ENCODE assay signal across 8 cellular contexts in the genomic region with DNA sequence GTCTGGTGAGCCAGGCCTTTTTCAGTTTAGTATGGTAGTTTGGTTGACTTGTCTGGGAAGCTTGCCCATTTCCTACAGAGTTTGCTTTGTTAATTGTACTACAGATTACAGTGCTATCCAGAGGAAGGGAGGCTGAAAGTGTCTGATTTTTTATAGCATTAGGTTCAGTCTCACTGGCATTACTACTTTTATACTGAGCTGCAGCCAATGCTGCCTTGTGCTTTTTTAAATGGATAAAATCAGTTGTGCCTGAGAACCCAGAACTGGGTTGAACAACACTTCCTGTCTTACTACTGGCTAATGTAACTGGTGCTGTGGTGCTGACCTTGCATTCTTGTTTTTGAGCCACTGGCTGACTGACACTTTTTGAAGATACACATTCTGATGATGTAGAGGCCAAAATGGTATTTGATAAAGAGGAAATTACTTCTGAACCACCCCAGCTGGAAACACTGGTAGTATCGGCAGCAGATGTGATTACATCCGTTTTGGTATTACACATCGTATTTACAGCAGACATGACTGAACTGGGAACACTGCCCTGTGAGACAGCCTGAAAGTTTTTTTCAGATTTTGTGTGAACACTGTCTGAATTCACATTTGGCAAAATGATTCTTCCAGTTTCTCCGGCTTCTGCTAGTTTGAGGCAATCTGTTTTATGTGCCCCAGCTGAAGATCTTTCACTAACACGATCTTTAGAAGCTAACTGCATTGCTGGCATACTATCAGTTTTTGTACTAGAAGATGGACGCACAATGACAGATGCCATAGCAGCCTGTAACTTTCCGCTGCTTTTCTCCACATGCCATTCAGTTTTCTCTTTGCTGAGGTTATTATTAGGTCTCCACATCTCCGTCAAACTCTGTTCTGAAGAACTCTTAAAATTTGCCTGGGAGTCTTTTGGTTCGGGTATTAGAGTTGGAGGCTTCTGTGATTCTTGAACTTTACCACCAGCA.
DNase-seq lines count a peak whose midpoint lies in the region; ATAC-seq and TF ChIP-seq lines count a peak whose summit lies in the region.

No MANE protein-coding gene starts in this region.

- CTCF ChIA-PET in SK-N-SH (lab: Yijun Ruan, JAX), result interaction anchor here (0.8 to 2.5 kb wide), 4 partner anchors 10 to 513 kb away, joined by 3 to 11 read pairs (median 5); no protein-coding TSS in a partner anchor

- peaks cover 36% of the 10 kb centered on the region for H3F3A ChIP-seq in SK-N-SH (replicated peaks; ENCODE audit: insufficient read depth)

- H3K4me3 ChIP-seq in SK-N-SH (ENCODE audit: low read depth in 2 of 2, low read length in 1 of 2) (peak overlapping the region; percentile 26 to 32; a peak in 3 of 4 replicates), epithelial cell of esophagus (ENCODE audit: low read length) (no peak overlapping the region)

- TF ChIP-seq EP300 in SK-N-SH (IDR thresholded peaks at IDR 0.05; ENCODE audit: borderline replicate concordance in 1 of 2, low read depth in 1 of 2, low read length in 1 of 2), result no peak

- peak overlapping the region; percentile 44 for H3K4me3 Mint-ChIP-seq in natural killer cell treated with Interleukin-12 subunit alpha and Interleukin-12 subunit beta and Interleukin-15 and Interleukin-18, amount 100 ng/mL, for 72 hours
- no peak overlapping the region for H3K4me3 Mint-ChIP-seq in progenitor cell of endocrine pancreas (ENCODE audit: low read depth)

- H3K4me1 Mint-ChIP-seq in natural killer cell treated with Interleukin-12 subunit alpha and Interleukin-12 subunit beta and Interleukin-15 and Interleukin-18, amount 100 ng/mL, for 72 hours (ENCODE audit: low read depth in 2 of 2), result peaks cover 46 to 62% of the 10 kb centered on the region in 2 donors
- peaks cover 3% of the 10 kb centered on the region for H3K4me1 Mint-ChIP-seq in progenitor cell of endocrine pancreas (ENCODE audit: low read depth)

- peaks cover 19% of the 10 kb centered on the region for H3K36me3 Mint-ChIP-seq in natural killer cell treated with Interleukin-12 subunit alpha and Interleukin-12 subunit beta and Interleukin-15 and Interleukin-18, amount 100 ng/mL, for 72 hours
- H3K36me3 Mint-ChIP-seq in progenitor cell of endocrine pancreas (ENCODE audit: insufficient read depth), result peaks cover 26% of the 10 kb centered on the region

- no peaks in the 10 kb centered on the region for H3K9me2 ChIP-seq in SK-N-SH

- peak; percentile 66 for DNase-seq in EL
- DNase-seq in SK-N-SH, result peak; percentile 15
- DNase-seq in epithelial cell of esophagus (ENCODE audit: low read depth), result peak; percentile 70
- no peak for DNase-seq in natural killer cell treated with Interleukin-12 subunit alpha and Interleukin-12 subunit beta and Interleukin-15 and Interleukin-18, amount 100 ng/mL, for 72 hours (ENCODE audit: low spot score)
- DNase-seq in NCI-H146 treated with DMSO at 0.1 percent for 48 hours (lab: John Stamatoyannopoulos, UW; ENCODE audit: unreplicated experiment), result no peak
- DNase-seq in progenitor cell of endocrine pancreas (ENCODE audit: low spot score, unreplicated experiment), result no peak

- TF ChIP-seq RAD21 in SK-N-SH (IDR thresholded peaks at IDR 0.05; ENCODE audit: low read length), result no peak

- H3K79me2 ChIP-seq in SK-N-SH (ENCODE audit: insufficient read depth), result peaks cover 87% of the 10 kb centered on the region

- WGBS in SK-N-SH (ENCODE audit: low lambda C conversion rate), result 16% methylated on average over 9 of the region's 9 CpGs

- peaks cover 34 to 44% of the 10 kb centered on the region in 2 experiments for H3K4me1 ChIP-seq in SK-N-SH (ENCODE audit: control insufficient read depth in 1 of 2, insufficient read depth in 2 of 2, low read depth in 1 of 2, low read length in 1 of 2)

- H3K9ac ChIP-seq in SK-N-SH, result peak overlapping the region; percentile 31; the same call in 1 of the 2 replicates

- POLR2A ChIA-PET in SK-N-SH (lab: Yijun Ruan, JAX), result no interaction called here

- peak overlapping the region; percentile 59 to 61 for H3K27ac Mint-ChIP-seq in natural killer cell treated with Interleukin-12 subunit alpha and Interleukin-12 subunit beta and Interleukin-15 and Interleukin-18, amount 100 ng/mL, for 72 hours
- H3K27ac Mint-ChIP-seq in progenitor cell of endocrine pancreas, result no peak overlapping the region

- TF ChIP-seq CTCF in SK-N-SH (IDR thresholded peaks at IDR 0.05) (no peak), epithelial cell of esophagus (IDR thresholded peaks at IDR 0.05; ENCODE audit: insufficient read depth, low read depth, low read length, missing control alignments) (no peak), progenitor cell of endocrine pancreas (IDR thresholded peaks at IDR 0.05; ENCODE audit: unreplicated experiment) (no peak)

- H3K36me3 ChIP-seq in SK-N-SH (replicated peaks in 1 of 2; ENCODE audit: control insufficient read depth in 1 of 2, insufficient read depth in 2 of 2, low read length in 1 of 2), result peaks cover 46 to 59% of the 10 kb centered on the region in 2 experiments

- H2AFZ ChIP-seq in SK-N-SH (ENCODE audit: low read depth), result no peak overlapping the region

- peak overlapping the region; percentile 68 for H3K4me2 ChIP-seq in SK-N-SH

- H3K27me3 Mint-ChIP-seq in natural killer cell treated with Interleukin-12 subunit alpha and Interleukin-12 subunit beta and Interleukin-15 and Interleukin-18, amount 100 ng/mL, for 72 hours, result no peaks in the 10 kb centered on the region
- H3K27me3 Mint-ChIP-seq in progenitor cell of endocrine pancreas, result no peaks in the 10 kb centered on the region

- no peaks in the 10 kb centered on the region for H3K27me3 ChIP-seq in SK-N-SH (ENCODE audit: insufficient read depth)

- no peaks in the 10 kb centered on the region for H3K9me3 ChIP-seq in SK-N-SH

- peaks cover 45% of the 10 kb centered on the region for H4K20me1 ChIP-seq in SK-N-SH (ENCODE audit: insufficient read depth)

- no peaks in the 10 kb centered on the region for H3K9me3 Mint-ChIP-seq in natural killer cell treated with Interleukin-12 subunit alpha and Interleukin-12 subunit beta and Interleukin-15 and Interleukin-18, amount 100 ng/mL, for 72 hours
- no peaks in the 10 kb centered on the region for H3K9me3 Mint-ChIP-seq in progenitor cell of endocrine pancreas (ENCODE audit: low read depth)

- ATAC-seq in HG02642 (IDR thresholded peaks at IDR 0.05; ENCODE audit: poor library complexity, unreplicated experiment) (peak; percentile 41), HG02852 (IDR thresholded peaks at IDR 0.05; ENCODE audit: unreplicated experiment) (no peak)
- peak in 1 of 2 donors; percentile 48 for ATAC-seq in natural killer cell treated with Interleukin-12 subunit alpha and Interleukin-12 subunit beta and Interleukin-15 and Interleukin-18, amount 100 ng/mL, for 72 hours

- H3K27ac ChIP-seq in SK-N-SH (ENCODE audit: low read depth in 2 of 2, low read length in 1 of 2), result peak overlapping the region; percentile 85 to 91

TF ChIP-seq in SK-N-SH, 30 proteins besides CTCF, POLR2A, EP300 and RAD21:
- no peak for TF ChIP-seq NRF1 (IDR thresholded peaks at IDR 0.05; ENCODE audit: low read depth, low read length)
- no peak for TF ChIP-seq FOXM1 (IDR thresholded peaks at IDR 0.05; ENCODE audit: low read depth)
- TF ChIP-seq MAX (IDR thresholded peaks at IDR 0.05; ENCODE audit: low read depth), result 0 out of 2 replicates have a peak, but pooled peaks have one; percentile 15
- TF ChIP-seq TCF12 (IDR thresholded peaks at IDR 0.05), result peak; percentile 78
- TF ChIP-seq TEAD4 (IDR thresholded peaks at IDR 0.05; ENCODE audit: borderline replicate concordance, insufficient read depth), result no peak
- no peak for TF ChIP-seq RXRA (IDR thresholded peaks at IDR 0.05; ENCODE audit: borderline replicate concordance, low read depth)
- 0 out of 2 replicates have a peak, but pooled peaks have one; percentile 10 for TF ChIP-seq GATA2 (CRISPR knock-in tag; IDR thresholded peaks at IDR 0.05)
- peak; percentile 68; the same call in 1 of the 2 replicates for TF ChIP-seq SIN3A (IDR thresholded peaks at IDR 0.05; ENCODE audit: borderline replicate concordance, low read depth, low read length)
- TF ChIP-seq POLR2AphosphoS5 (IDR thresholded peaks at IDR 0.05; ENCODE audit: low read depth, low read length), result peak; percentile 16; the same call in 1 of the 2 replicates
- no peak for TF ChIP-seq RCOR1 (IDR thresholded peaks at IDR 0.05; ENCODE audit: low read length)
- TF ChIP-seq, protein P1, sequence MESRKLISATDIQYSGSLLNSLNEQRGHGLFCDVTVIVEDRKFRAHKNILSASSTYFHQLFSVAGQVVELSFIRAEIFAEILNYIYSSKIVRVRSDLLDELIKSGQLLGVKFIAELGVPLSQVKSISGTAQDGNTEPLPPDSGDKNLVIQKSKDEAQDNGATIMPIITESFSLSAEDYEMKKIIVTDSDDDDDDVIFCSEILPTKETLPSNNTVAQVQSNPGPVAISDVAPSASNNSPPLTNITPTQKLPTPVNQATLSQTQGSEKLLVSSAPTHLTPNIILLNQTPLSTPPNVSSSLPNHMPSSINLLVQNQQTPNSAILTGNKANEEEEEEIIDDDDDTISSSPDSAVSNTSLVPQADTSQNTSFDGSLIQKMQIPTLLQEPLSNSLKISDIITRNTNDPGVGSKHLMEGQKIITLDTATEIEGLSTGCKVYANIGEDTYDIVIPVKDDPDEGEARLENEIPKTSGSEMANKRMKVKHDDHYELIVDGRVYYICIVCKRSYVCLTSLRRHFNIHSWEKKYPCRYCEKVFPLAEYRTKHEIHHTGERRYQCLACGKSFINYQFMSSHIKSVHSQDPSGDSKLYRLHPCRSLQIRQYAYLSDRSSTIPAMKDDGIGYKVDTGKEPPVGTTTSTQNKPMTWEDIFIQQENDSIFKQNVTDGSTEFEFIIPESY (IDR thresholded peaks at IDR 0.05; ENCODE audit: borderline replicate concordance, low read depth), result no peak
- TF ChIP-seq PBX3 (IDR thresholded peaks at IDR 0.05), result no peak; the same call in 1 of the 2 replicates
- peak; percentile 4; the same call in 1 of the 2 replicates for TF ChIP-seq JUND (IDR thresholded peaks at IDR 0.05)

Comparison
In these comparisons a context has a peak if more than half of its experiments do, and no peak if none do; other contexts are left out.
1. DNase-seq: peak in EL (single experiment), SK-N-SH (single experiment) and epithelial cell of esophagus (single experiment); none in natural killer cell treated with Interleukin-12 subunit alpha and Interleukin-12 subunit beta and Interleukin-15 and Interleukin-18, amount 100 ng/mL, for 72 hours (single experiment), NCI-H146 treated with DMSO at 0.1 percent for 48 hours (single experiment) and progenitor cell of endocrine pancreas (single experiment).